Comparison of ENCODE assay signal across 8 cellular contexts in the genomic region with DNA sequence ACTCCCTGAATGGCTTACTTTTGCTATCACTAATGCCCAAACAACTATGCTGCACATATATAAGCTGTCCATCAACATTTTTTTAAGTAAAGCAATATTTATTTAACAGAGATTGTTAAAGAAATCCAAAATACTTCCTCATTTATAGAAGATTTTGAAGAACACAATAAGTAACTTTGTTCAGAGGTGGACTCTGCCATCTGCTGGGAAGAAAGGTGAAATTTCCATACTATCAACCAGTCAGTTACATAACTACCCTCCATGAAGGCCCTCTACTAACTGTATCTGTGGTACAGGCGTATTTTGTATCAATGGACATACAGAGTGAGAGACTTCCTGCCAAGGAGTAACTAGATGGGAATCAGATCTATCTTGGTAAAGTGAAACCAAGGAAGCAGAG.
DNase-seq lines count a peak whose midpoint lies in the region; ATAC-seq and TF ChIP-seq lines count a peak whose summit lies in the region.

No MANE protein-coding gene starts in this region.

- DNase-seq in NCI-H146 (lab: John Stamatoyannopoulos, UW), result peak; percentile 12
- DNase-seq in NCI-H146 treated with DMSO at 0.1 percent for 48 hours (lab: John Stamatoyannopoulos, UW; ENCODE audit: unreplicated experiment), result no peak
- no peak for DNase-seq in RWPE2 (ENCODE audit: low spot score)
- DNase-seq in fibroblast of mammary gland (ENCODE audit: low read depth), result peak; percentile 60
- no peak for DNase-seq in retinal pigment epithelial cell (ENCODE audit: low read depth)
- DNase-seq in vagina (ENCODE audit: extremely low spot score in 2 of 2), result no peak
- DNase-seq in aorta, result no peak

- TF ChIP-seq CTCF in RWPE2 (IDR thresholded peaks at IDR 0.05; ENCODE audit: poor library complexity, severe bottlenecking) (peak; percentile 60), fibroblast of mammary gland (conservative IDR thresholded peaks at IDR 0.05; ENCODE audit: control insufficient read depth, insufficient read depth, low read depth, low read length) (peak; percentile 52), retinal pigment epithelial cell (conservative IDR thresholded peaks at IDR 0.05; ENCODE audit: low read depth, low read length) (peak; percentile 49), vagina (IDR thresholded peaks at IDR 0.05) (no peak)

- no peak overlapping the region for H3K27ac ChIP-seq in RWPE2 (ENCODE audit: poor library complexity, severe bottlenecking)
- no peak overlapping the region for H3K27ac ChIP-seq in vagina
- no peak overlapping the region for H3K27ac ChIP-seq in aorta (ENCODE audit: low read depth in 1 of 2, low read length in 2 of 2)

- 74 to 87% methylated on average over 1 of the region's 1 CpG for WGBS in aorta, 2 donors

- H3K4me1 ChIP-seq in RWPE2 (ENCODE audit: insufficient read depth, poor library complexity, severe bottlenecking) (no peaks in the 10 kb centered on the region), vagina (no peaks in the 10 kb centered on the region), aorta (ENCODE audit: control insufficient read depth in 1 of 2, insufficient read depth in 2 of 2, low read length in 2 of 2) (no peaks in the 10 kb centered on the region)

- no peak overlapping the region for H3K4me3 ChIP-seq in RWPE2 (ENCODE audit: severe bottlenecking)
- no peak overlapping the region for H3K4me3 ChIP-seq in fibroblast of mammary gland (ENCODE audit: control insufficient read depth, low read depth, low read length)
- H3K4me3 ChIP-seq in retinal pigment epithelial cell (ENCODE audit: low read length), result no peak overlapping the region
- H3K4me3 ChIP-seq in vagina, result no peak overlapping the region
- H3K4me3 ChIP-seq in aorta (ENCODE audit: low read length in 2 of 2), result no peak overlapping the region

- peak; percentile 53 for ATAC-seq in HG02610 (IDR thresholded peaks at IDR 0.05; ENCODE audit: unreplicated experiment)
- ATAC-seq in RWPE2 (ENCODE audit: low read depth), result 0 out of 3 replicates have a peak, but pooled peaks have one; percentile 27
- no peak for ATAC-seq in aorta (ENCODE audit: low FRiP score)

- no peaks in the 10 kb centered on the region for H3K27me3 ChIP-seq in RWPE2 (ENCODE audit: insufficient read depth, poor library complexity, severe bottlenecking)
- H3K27me3 ChIP-seq in vagina, result no peaks in the 10 kb centered on the region
- H3K27me3 ChIP-seq in aorta (ENCODE audit: control insufficient read depth in 1 of 2, insufficient read depth in 2 of 2, low read length in 1 of 2), result no peaks in the 10 kb centered on the region

- intact Hi-C loops in vagina (cut with DNase I) (no loop called here), aorta (cut with DNase I) (no loop called here)

- no peaks in the 10 kb centered on the region for H3K9me3 ChIP-seq in RWPE2 (ENCODE audit: severe bottlenecking)
- H3K9me3 ChIP-seq in vagina, result no peaks in the 10 kb centered on the region
- no peaks in the 10 kb centered on the region for H3K9me3 ChIP-seq in aorta (ENCODE audit: control insufficient read depth, low read length)

- H3K36me3 ChIP-seq in RWPE2 (ENCODE audit: low read depth) (no peaks in the 10 kb centered on the region), vagina (no peaks in the 10 kb centered on the region), aorta (ENCODE audit: control insufficient read depth in 1 of 2, insufficient read depth in 2 of 2, low read length in 1 of 2) (no peaks in the 10 kb centered on the region)

- no peak for TF ChIP-seq POLR2A in vagina (IDR thresholded peaks at IDR 0.05)

Comparison
In these comparisons a context has a peak if more than half of its experiments do, and no peak if none do; other contexts are left out.
1. DNase-seq: peak in NCI-H146 (single experiment) and fibroblast of mammary gland (single experiment); none in NCI-H146 treated with DMSO at 0.1 percent for 48 hours (single experiment), RWPE2 (single experiment), retinal pigment epithelial cell (single experiment), vagina (0 of 2) and aorta (0 of 2).
2. CTCF ChIP-seq: peak in RWPE2 (single experiment), fibroblast of mammary gland (single experiment) and retinal pigment epithelial cell (single experiment); none in vagina (0 of 3).